In genomic region chr12:89709157-89709993, GRCh38 we compare ENCODE assay signal across 1 cellular context.
TF ChIP-seq lines count a peak whose summit lies in the region.

No MANE protein-coding gene starts in this region.

TF ChIP-seq in A549, 52 proteins besides CTCF, POLR2A, EP300 and RAD21 (continued from another document):
- TF ChIP-seq ATOH8 (CRISPR knock-in tag; IDR thresholded peaks at IDR 0.05; ENCODE audit: low read depth) = peak; percentile 67; the same call in 1 of the 2 replicates
- TF ChIP-seq TP53 (CRISPR knock-in tag; IDR thresholded peaks at IDR 0.05) = peak; percentile 52; the same call in 1 of the 2 replicates
- TF ChIP-seq FOSB (CRISPR knock-in tag; IDR thresholded peaks at IDR 0.05) = 0 out of 2 replicates have a peak, but pooled peaks have one; percentile 68
- TF ChIP-seq PHF8 (IDR thresholded peaks at IDR 0.05; ENCODE audit: borderline replicate concordance, low read depth) = peak; percentile 91; the same call in 1 of the 2 replicates
- TF ChIP-seq TFCP2L1 (CRISPR knock-in tag; IDR thresholded peaks at IDR 0.05) = 0 out of 2 replicates have a peak, but pooled peaks have one; percentile 8
